1 cellular context compared by ENCODE assay signal in the genomic region with DNA sequence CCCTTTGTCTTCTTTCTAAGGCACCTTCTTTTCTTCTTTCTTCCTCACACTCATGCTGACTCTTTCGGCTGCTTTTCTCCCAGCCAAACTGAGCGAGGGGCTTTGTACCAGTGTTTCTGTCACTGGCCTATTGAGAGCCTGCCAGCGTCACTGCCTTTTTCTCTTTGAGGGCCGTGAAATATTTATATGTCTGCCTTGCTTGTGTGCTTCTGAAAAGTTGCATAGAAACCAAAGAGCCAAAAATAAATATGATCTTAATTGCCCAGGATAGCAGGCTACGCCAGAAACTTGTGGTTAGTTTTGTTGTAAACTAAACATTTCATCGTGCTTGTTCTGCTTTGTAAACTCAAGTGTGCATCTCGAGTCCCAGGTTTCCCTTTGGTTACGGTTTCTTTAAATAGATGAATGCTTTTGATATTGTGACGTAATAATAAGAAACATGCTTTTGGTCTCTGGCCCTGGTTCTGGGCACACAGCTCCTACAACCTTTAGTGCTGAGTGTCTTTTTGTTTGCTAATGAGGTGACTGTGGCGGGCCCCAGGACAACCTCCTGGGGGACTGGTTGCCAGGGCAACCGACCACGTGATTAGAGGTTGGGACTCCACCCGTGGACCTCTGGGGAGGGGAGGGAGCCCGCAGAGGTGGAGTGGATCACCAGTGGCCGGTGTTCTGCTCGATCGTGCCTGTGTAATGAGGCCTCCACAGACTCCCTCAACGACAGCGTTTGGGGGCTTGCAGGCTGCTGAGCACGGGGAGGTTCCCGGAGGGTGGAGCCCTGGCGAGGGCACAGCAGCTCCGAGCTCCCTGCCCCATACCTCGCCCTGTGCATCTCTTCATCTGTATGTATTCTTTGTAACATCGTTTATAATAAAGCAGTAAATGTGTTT.
TF ChIP-seq lines count a peak whose summit lies in the region.

No MANE protein-coding gene starts in this region.

TF ChIP-seq in HEK293, 187 proteins besides CTCF, POLR2A, EP300 and RAD21 (continued from another document):
- TF ChIP-seq PRDM4 (tag by site-specific recombination; IDR thresholded peaks at IDR 0.05) (no peak), ZNF692 (tag by site-specific recombination; IDR thresholded peaks at IDR 0.05) (peak; percentile 90), GLIS1 (tag by site-specific recombination; IDR thresholded peaks at IDR 0.05) (peak; percentile 60; the same call in 1 of the 2 replicates), ZNF341 (tag by site-specific recombination; IDR thresholded peaks at IDR 0.05; ENCODE audit: low read depth) (peak; percentile 91), ZBTB17 (tag by site-specific recombination; IDR thresholded peaks at IDR 0.05) (peak; percentile 53), ZNF629 (tag by site-specific recombination; IDR thresholded peaks at IDR 0.05) (peak; percentile 84), ZIC2 (tag by site-specific recombination; IDR thresholded peaks at IDR 0.05) (peak; percentile 20; the same call in 1 of the 2 replicates), ZBTB21 (tag by site-specific recombination; IDR thresholded peaks at IDR 0.05) (peak; percentile 80)
- TF ChIP-seq, protein P1, sequence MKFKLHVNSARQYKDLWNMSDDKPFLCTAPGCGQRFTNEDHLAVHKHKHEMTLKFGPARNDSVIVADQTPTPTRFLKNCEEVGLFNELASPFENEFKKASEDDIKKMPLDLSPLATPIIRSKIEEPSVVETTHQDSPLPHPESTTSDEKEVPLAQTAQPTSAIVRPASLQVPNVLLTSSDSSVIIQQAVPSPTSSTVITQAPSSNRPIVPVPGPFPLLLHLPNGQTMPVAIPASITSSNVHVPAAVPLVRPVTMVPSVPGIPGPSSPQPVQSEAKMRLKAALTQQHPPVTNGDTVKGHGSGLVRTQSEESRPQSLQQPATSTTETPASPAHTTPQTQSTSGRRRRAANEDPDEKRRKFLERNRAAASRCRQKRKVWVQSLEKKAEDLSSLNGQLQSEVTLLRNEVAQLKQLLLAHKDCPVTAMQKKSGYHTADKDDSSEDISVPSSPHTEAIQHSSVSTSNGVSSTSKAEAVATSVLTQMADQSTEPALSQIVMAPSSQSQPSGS (tag by site-specific recombination; IDR thresholded peaks at IDR 0.05; ENCODE audit: low read depth), result peak; percentile 91
TF ChIP-seq in HEK293: peak in this region for 10.
